In genomic region chr2:226758886-226759660, GRCh38 we compare ENCODE assay signal across 9 cellular contexts. TPM values are rescaled to one million over a fixed set of nuclear protein-coding genes. Genes with fewer than 3 reads are reported as not detected.
DNase-seq lines count a peak whose midpoint lies in the region; ATAC-seq and TF ChIP-seq lines count a peak whose summit lies in the region.
"Had no signal": no experiment of that assay in that cellular context is flagged by ENCODE, and none has a peak within 500 bp of the region (broad histone marks: within the 10 kb centered on the region; RNA-seq: fewer than 3 reads in every experiment).

No MANE protein-coding gene starts in this region.

- H2AFZ ChIP-seq in PC-3 (ENCODE audit: low read length): no peak overlapping the region

- H3K27ac ChIP-seq in BLaER1 treated with 17β-estradiol and CSF1 and Interleukin-3, amounts not matched to agents 10 nM and 100 nM: peak overlapping the region in 1 of 11 experiments; percentile 47; a peak in 1 of 22 replicates
- H3K27ac ChIP-seq in PC-3 (ENCODE audit: low read length) (peak overlapping the region; percentile 19), psoas muscle (peak overlapping the region; percentile 91), spleen (peak overlapping the region in 1 of 8 donors; percentile 9)

- H3K4me1 ChIP-seq in BLaER1 treated with 17β-estradiol and CSF1 and Interleukin-3, amounts not matched to agents 10 nM and 100 nM: peaks cover 0 to 36% (median 16%) of the 10 kb centered on the region in 10 experiments; a peak in 14 of 20 replicates
- H3K4me1 ChIP-seq in PC-3 (ENCODE audit: insufficient read depth, low read length) (peaks cover 51% of the 10 kb centered on the region), psoas muscle (peaks cover 71% of the 10 kb centered on the region), spleen (peaks cover 0 to 13% (median 0%) of the 10 kb centered on the region in 6 donors)

- TF ChIP-seq POLR2A in spleen (IDR thresholded peaks at IDR 0.05): no peak

- H3K9me2 ChIP-seq in PC-3 (replicated peaks; ENCODE audit: low read length): no peaks in the 10 kb centered on the region

- no peak overlapping the region for H3K9ac ChIP-seq in BLaER1 treated with 17β-estradiol and CSF1 and Interleukin-3, amounts not matched to agents 10 nM and 100 nM
- H3K9ac ChIP-seq in PC-3 (ENCODE audit: low read length): no peak overlapping the region

- H3K27me3 ChIP-seq in BLaER1 treated with 17β-estradiol and CSF1 and Interleukin-3, amounts not matched to agents 10 nM and 100 nM: no peaks in the 10 kb centered on the region
- H3K27me3 ChIP-seq in PC-3 (ENCODE audit: low read length): no peaks in the 10 kb centered on the region
- no peaks in the 10 kb centered on the region for H3K27me3 ChIP-seq in psoas muscle (ENCODE audit: insufficient read depth in 3 of 3, low read length in 2 of 3)
- peaks cover 0 to 3% (median 0%) of the 10 kb centered on the region in 7 donors for H3K27me3 ChIP-seq in spleen (replicated peaks in 1 of 7)

- peaks cover 8 to 48% (median 30%) of the 10 kb centered on the region in 11 experiments; a peak in 21 of 22 replicates for H3K9me3 ChIP-seq in BLaER1 treated with 17β-estradiol and CSF1 and Interleukin-3, amounts not matched to agents 10 nM and 100 nM (replicated peaks in 1 of 11)
- H3K9me3 ChIP-seq in PC-3 (ENCODE audit: low read length) (no peaks in the 10 kb centered on the region), psoas muscle (no peaks in the 10 kb centered on the region), spleen (peaks cover 0 to 4% (median 0%) of the 10 kb centered on the region in 8 donors)

- H3K4me2 ChIP-seq in BLaER1 treated with 17β-estradiol and CSF1 and Interleukin-3, amounts not matched to agents 10 nM and 100 nM: peak overlapping the region in 7 of 11 experiments; percentile 0 to 64 (median 54); a peak in 10 of 22 replicates
- H3K4me2 ChIP-seq in PC-3 (ENCODE audit: low read length): peak overlapping the region; percentile 23; the same call in 1 of the 2 replicates

- H3K4me3 ChIP-seq in BLaER1 treated with 17β-estradiol and CSF1 and Interleukin-3, amounts not matched to agents 10 nM and 100 nM: no peak overlapping the region
- H3K4me3 ChIP-seq in PC-3 (ENCODE audit: low read length) (no peak overlapping the region), fibroblast of mammary gland (ENCODE audit: control insufficient read depth, low read depth, low read length) (no peak overlapping the region), psoas muscle (peak overlapping the region; percentile 35), spleen (no peak overlapping the region)

- TF ChIP-seq CTCF in PC-3 (conservative IDR thresholded peaks at IDR 0.05; ENCODE audit: low read depth, low read length) (no peak), fibroblast of mammary gland (conservative IDR thresholded peaks at IDR 0.05; ENCODE audit: control insufficient read depth, insufficient read depth, low read depth, low read length) (no peak), psoas muscle (IDR thresholded peaks at IDR 0.05) (no peak), spleen (IDR thresholded peaks at IDR 0.05 in 8 of 11, conservative IDR thresholded peaks at IDR 0.05 in 3 of 11) (no peak)

- CTCF ChIA-PET in PC-3 (lab: Charles Lee): no interaction called here

- POLR2A ChIA-PET in PC-3 (lab: Charles Lee; ENCODE audit: unreplicated experiment): no interaction called here

- H3K79me2 ChIP-seq in PC-3 (ENCODE audit: low read length): peaks cover 96% of the 10 kb centered on the region

- peak; percentile 44 for DNase-seq in PC-3
- DNase-seq in fibroblast of mammary gland (ENCODE audit: low read depth): peak; percentile 86
- DNase-seq in psoas muscle: no peak
- no peak for DNase-seq in NCI-H2196 treated with DMSO at 0.1 percent for 48 hours (lab: John Stamatoyannopoulos, UW; ENCODE audit: unreplicated experiment)
- no peak for DNase-seq in mesenteric fat pad (ENCODE audit: low spot score)
- no peak for DNase-seq in hypothalamus (lab: John Stamatoyannopoulos, UW)
- no peak for DNase-seq in spleen
- DNase-seq: NCI-H1105 treated with DMSO at 0.1 percent for 48 hours had no signal

- BruUV-seq in PC-3 (replicated peaks; lab: Mats Ljungman, UMichigan): no TSS peak

- no peaks in the 10 kb centered on the region for H3F3A ChIP-seq in PC-3 (ENCODE audit: low read length, unreplicated experiment)

- intact Hi-C loops in PC-3 (cut with micrococcal nuclease): no loop called here
- intact Hi-C loops in psoas muscle (cut with DNase I): no loop called here
- intact Hi-C loops in spleen (cut with DNase I; ENCODE audit: low total_unique reads): no loop called here

- no peaks in the 10 kb centered on the region for H4K20me1 ChIP-seq in BLaER1 treated with 17β-estradiol and CSF1 and Interleukin-3, amounts not matched to agents 10 nM and 100 nM
- no peaks in the 10 kb centered on the region for H4K20me1 ChIP-seq in PC-3 (ENCODE audit: low read length)

- peak; percentile 46 for ATAC-seq in PC-3
- peak; percentile 27 to 56 (median 38) for ATAC-seq in psoas muscle

- H3K36me3 ChIP-seq in BLaER1 treated with 17β-estradiol and CSF1 and Interleukin-3, amounts not matched to agents 10 nM and 100 nM: peaks cover 0 to 8% (median 0%) of the 10 kb centered on the region in 11 experiments; a peak in 3 of 22 replicates
- H3K36me3 ChIP-seq in PC-3 (ENCODE audit: low read depth, low read length) (peaks cover 21% of the 10 kb centered on the region), psoas muscle (ENCODE audit: insufficient read depth in 1 of 2, low read depth in 1 of 2) (no peaks in the 10 kb centered on the region), spleen (no peaks in the 10 kb centered on the region)

- WGBS in psoas muscle, 3 donors: 10 to 21% (median 20%) methylated on average over 3 of the region's 3 CpGs
- WGBS in spleen, 5 donors: 64 to 89% (median 80%) methylated on average over 3 of the region's 3 CpGs

RNA-seq across cellular contexts. Expression of gene IRS1, which starts 40.5 kb away (rescaled TPM):
- total RNA-seq in PC-3 (2014; rRNA removed): 38.8 and 43.8 TPM in 2 replicates
- total RNA-seq in psoas muscle: 10 to 100 TPM in 3 of 4 donors, 1 to 10 TPM in 1; 6.1 to 12.2 (median 11.6) TPM
- 10 to 100 TPM in 2 of 3 donors, 1 to 10 TPM in 1; 2.5 to 21.0 (median 17.1) TPM for polyA plus RNA-seq in psoas muscle
- 17.0 TPM for total RNA-seq in mesenteric fat pad
- 10 to 100 TPM in 2 of 7 donors, 1 to 10 TPM in 5; 6.2 to 11.6 (median 9.3) TPM for total RNA-seq in spleen
- 1 to 10 TPM in 2 of 3 donors, under 1 TPM in 1; 0.89 to 1.5 (median 1.2) TPM for polyA plus RNA-seq in spleen

Comparison
In these comparisons a context has a peak if more than half of its experiments do, and no peak if none do; other contexts are left out.
1. DNase-seq: peak in PC-3 (single experiment) and fibroblast of mammary gland (single experiment); none in psoas muscle (0 of 2), NCI-H2196 treated with DMSO at 0.1 percent for 48 hours (single experiment), mesenteric fat pad (single experiment), hypothalamus (0 of 51) and spleen (single experiment).